8 cellular contexts compared by ENCODE assay signal in the genomic region with DNA sequence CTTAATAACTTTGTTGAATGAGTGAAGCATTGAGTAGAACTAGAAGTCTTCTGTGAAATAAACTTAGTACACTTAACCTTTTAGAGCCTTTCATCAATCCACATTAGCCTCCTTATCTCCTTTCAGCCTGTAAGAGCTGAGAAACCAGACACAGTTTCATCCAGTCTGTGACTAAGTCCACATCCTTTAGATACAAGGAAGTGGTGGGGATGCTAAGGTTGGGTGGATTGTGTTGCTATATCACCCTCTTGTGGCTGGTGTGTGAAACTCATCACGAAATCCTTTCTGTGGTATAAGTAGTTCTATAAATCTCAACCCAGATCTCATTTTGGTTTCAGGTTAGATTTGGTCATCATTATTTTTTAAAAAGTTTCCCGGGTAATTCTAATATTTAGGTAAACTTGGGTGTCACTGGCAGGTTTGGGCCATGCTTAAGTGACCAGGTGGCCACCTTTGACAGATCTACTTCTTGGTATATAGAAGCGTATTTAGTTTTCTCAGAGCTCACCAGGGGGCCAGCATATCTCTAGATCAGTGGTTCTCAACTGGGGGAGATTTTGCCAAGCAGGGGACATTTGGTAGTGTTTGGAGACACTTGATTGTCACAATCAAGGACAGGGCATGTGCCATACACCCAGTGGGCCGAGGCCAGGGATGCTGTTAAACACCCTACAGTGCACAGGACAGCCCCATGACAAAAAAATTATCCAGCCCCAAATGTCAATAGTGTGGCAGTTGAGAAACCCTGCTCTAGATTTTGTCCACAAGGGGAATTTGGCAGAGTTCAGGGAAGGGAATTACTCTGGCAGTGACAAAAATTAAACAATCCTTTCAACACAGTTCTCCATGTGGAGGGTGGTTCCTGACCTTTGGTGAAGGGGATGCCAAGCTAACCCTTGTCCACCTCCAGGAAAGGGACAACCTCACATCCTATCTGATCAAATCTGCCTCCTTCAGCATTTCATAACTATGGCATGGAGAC. TPM values are rescaled to one million over a fixed set of nuclear protein-coding genes. Genes with fewer than 3 reads are reported as not detected.
A peak's percentile ranks its signal among the peaks of the same experiment; 100 is the strongest.
DNase-seq lines count a peak whose midpoint lies in the region; ATAC-seq and TF ChIP-seq lines count a peak whose summit lies in the region.

No MANE protein-coding gene starts in this region.

- H3K4me3 ChIP-seq in neutrophil (ENCODE audit: low read depth in 1 of 2, low read length in 1 of 2) = no peak overlapping the region

- ATAC-seq in GM21423 (IDR thresholded peaks at IDR 0.05; ENCODE audit: unreplicated experiment) = peak; percentile 65
- no peak for ATAC-seq in GM21717 (IDR thresholded peaks at IDR 0.05; ENCODE audit: unreplicated experiment)

- H3K36me3 ChIP-seq in neutrophil = no peaks in the 10 kb centered on the region

- DNase-seq in ELF-1 (ENCODE audit: low read depth, low spot score) (peak; percentile 75), HT1080 (ENCODE audit: low read depth) (peak; percentile 78), NOMO-1 treated with DMSO at 0.1 percent for 48 hours (lab: John Stamatoyannopoulos, UW; ENCODE audit: unreplicated experiment) (peak; percentile 73), activated T-helper 1 cell treated with Interleukin-2 at 50 U/mL for 16 hours (ENCODE audit: low read depth) (peak; percentile 40), fibroblast of the conjunctiva (ENCODE audit: low read depth) (peak; percentile 43)

- no peaks in the 10 kb centered on the region for H3K4me1 ChIP-seq in neutrophil (ENCODE audit: control insufficient read depth in 1 of 2, insufficient read depth in 1 of 2, low read depth in 1 of 2, low read length in 1 of 2)

- no peaks in the 10 kb centered on the region for H3K9me3 ChIP-seq in neutrophil

- H3K27ac ChIP-seq in neutrophil = no peak overlapping the region

- H3K27me3 ChIP-seq in neutrophil = no peaks in the 10 kb centered on the region

- peak; percentile 75 for TF ChIP-seq CTCF in neutrophil (IDR thresholded peaks at IDR 0.05)

RNA-seq across cellular contexts. Expression of a gene that starts 28.0 kb away (rescaled TPM):
- total RNA-seq in HT1080 (2014; rRNA removed; shearing (Covaris generic)) = not detected in 2 replicates
- not detected in 2 replicates for polyA plus RNA-seq in HT1080 (2015; cell fraction: cytosol; rRNA removed)
- polyA plus RNA-seq in HT1080 (2015; cell fraction: nucleus; rRNA removed) = not detected in 2 replicates

RNA-seq across cellular contexts. Expression of a gene that starts 39.5 kb away (rescaled TPM):
- total RNA-seq in HT1080 (2014; rRNA removed; shearing (Covaris generic)) = 0.03 TPM in 1 of 2 replicates, not detected in the other
- polyA plus RNA-seq in HT1080 (2015; cell fraction: cytosol; rRNA removed) = not detected in 2 replicates
- not detected in 2 replicates for polyA plus RNA-seq in HT1080 (2015; cell fraction: nucleus; rRNA removed)
